In genomic region chr4:57303012-57303751, GRCh38 we compare ENCODE assay signal across 17 cellular contexts.
DNase-seq lines count a peak whose midpoint lies in the region; ATAC-seq, FAIRE-seq and TF ChIP-seq lines count a peak whose summit lies in the region.
"Had no signal": no experiment of that assay in that cellular context is flagged by ENCODE, and none has a peak within 500 bp of the region (broad histone marks: within the 10 kb centered on the region; RNA-seq: fewer than 3 reads in every experiment).

No MANE protein-coding gene starts in this region.

- no peak overlapping the region for H3K4me3 ChIP-seq in HEK293 (ENCODE audit: low read depth, low read length)
- H3K4me3 ChIP-seq: PC-9 had no signal

- TF ChIP-seq CTCF in D721Med (IDR thresholded peaks at IDR 0.05; ENCODE audit: insufficient read depth, missing control alignments) (peak; percentile 25), HEK293 (tag by site-specific recombination; IDR thresholded peaks at IDR 0.05) (0 out of 2 replicates have a peak, but pooled peaks have one; percentile 9)

- CTCF ChIA-PET in HEK293 (lab: Yijun Ruan, JAX): interaction anchor here (0.8 to 2.9 kb wide), 2 partner anchors 112 to 140 kb away, joined by 4 to 18 read pairs; no protein-coding TSS in a partner anchor

- DNase-seq in D721Med (ENCODE audit: insufficient read length, low spot score) (no peak), astrocyte of the hippocampus (ENCODE audit: low read depth, low spot score) (peak; percentile 6), iris pigment epithelial cell (ENCODE audit: low read depth) (peak; percentile 2), NCI-H187 (lab: John Stamatoyannopoulos, UW) (no peak), GF-D8 (lab: John Stamatoyannopoulos, UW) (no peak)
- no peak for DNase-seq in activated CD4-positive, alpha-beta T cell treated with anti-CD3 and anti-CD28 coated beads for 4 hours
- DNase-seq: activated CD4-positive, alpha-beta T cell treated with anti-CD3 and anti-CD28 coated beads for 36 hours; activated naive CD8-positive, alpha-beta T cell treated with anti-CD3 and anti-CD28 coated beads, Interleukin-2, amount 10 ng/mL, durations not matched to agents 7 days and 5 days; erythroblast; stimulated activated CD4-positive, alpha-beta T cell treated with anti-CD3 and anti-CD28 coated beads, Interleukin-1b, Interleukin-23, amount 100 ng/mL, for 48 hours; T-helper 17 cell; trophoblast cell had no signal

- POLR2A ChIA-PET in HEK293 (lab: Yijun Ruan, JAX): no interaction called here

- H3K4me1 ChIP-seq in HEK293 (ENCODE audit: control insufficient read depth, insufficient read depth, low read length): no peaks in the 10 kb centered on the region

- H3K36me3 ChIP-seq in HEK293 (ENCODE audit: control insufficient read depth in 2 of 2, insufficient read depth in 1 of 2, low read length in 2 of 2): no peaks in the 10 kb centered on the region

- H3K27ac ChIP-seq in HEK293 (ENCODE audit: extremely low read depth, low read depth, low read length): no peak overlapping the region
- H3K27ac ChIP-seq: PC-9 had no signal

- no peaks in the 10 kb centered on the region for H3K9me3 ChIP-seq in HEK293 (ENCODE audit: control insufficient read depth, insufficient read depth, low read depth, low read length)

- ATAC-seq in HG02840 (IDR thresholded peaks at IDR 0.05; ENCODE audit: low FRiP score, unreplicated experiment): no peak
- ATAC-seq: activated CD4-positive, alpha-beta T cell treated with anti-CD3 and anti-CD28 coated beads for 36 hours; natural killer cell treated with Interleukin-12 subunit alpha and Interleukin-12 subunit beta and Interleukin-15 and Interleukin-18, amount 100 ng/mL, for 72 hours; T-helper 17 cell had no signal

- FAIRE-seq in D721Med (lab: Jason Lieb, UNC): no peak
- FAIRE-seq: GM12892 had no signal

TF ChIP-seq in HEK293, 187 proteins besides CTCF, POLR2A, EP300 and RAD21:
- TF ChIP-seq ZNF513 (tag by site-specific recombination; IDR thresholded peaks at IDR 0.05) (no peak), ZFP41 (tag by site-specific recombination; IDR thresholded peaks at IDR 0.05; ENCODE audit: borderline replicate concordance) (no peak), SCRT2 (tag by site-specific recombination; IDR thresholded peaks at IDR 0.05) (no peak), ZNF10 (tag by site-specific recombination; IDR thresholded peaks at IDR 0.05) (no peak), ZNF843 (tag by site-specific recombination; IDR thresholded peaks at IDR 0.05) (no peak), ZBTB21 (tag by site-specific recombination; IDR thresholded peaks at IDR 0.05) (no peak), ZNF48 (tag by site-specific recombination; IDR thresholded peaks at IDR 0.05) (no peak), ZNF621 (tag by site-specific recombination; IDR thresholded peaks at IDR 0.05) (no peak), ZNF664 (tag by site-specific recombination; IDR thresholded peaks at IDR 0.05) (no peak), ZNF132 (tag by site-specific recombination; IDR thresholded peaks at IDR 0.05; ENCODE audit: borderline replicate concordance) (no peak), ZNF350 (tag by site-specific recombination; IDR thresholded peaks at IDR 0.05) (no peak), MYNN (tag by site-specific recombination; IDR thresholded peaks at IDR 0.05; ENCODE audit: borderline replicate concordance) (no peak), ZNF292 (tag by site-specific recombination; IDR thresholded peaks at IDR 0.05; ENCODE audit: borderline replicate concordance, low read depth) (no peak), ZNF221 (tag by site-specific recombination; IDR thresholded peaks at IDR 0.05; ENCODE audit: borderline replicate concordance) (no peak), ZSCAN16 (tag by site-specific recombination; IDR thresholded peaks at IDR 0.05) (no peak), TRIM28 (IDR thresholded peaks at IDR 0.05; ENCODE audit: borderline replicate concordance, low read length) (no peak), ZXDB (tag by site-specific recombination; IDR thresholded peaks at IDR 0.05) (no peak), ZNF596 (tag by site-specific recombination; IDR thresholded peaks at IDR 0.05) (no peak), ZNF670 (tag by site-specific recombination; IDR thresholded peaks at IDR 0.05; ENCODE audit: low read depth) (no peak)

Comparison
In these comparisons a context has a peak if more than half of its experiments do, and no peak if none do; other contexts are left out.
1. DNase-seq: peak in astrocyte of the hippocampus (single experiment) and iris pigment epithelial cell (single experiment); none in D721Med (single experiment), NCI-H187 (0 of 2), activated CD4-positive, alpha-beta T cell treated with anti-CD3 and anti-CD28 coated beads for 4 hours (0 of 2) and GF-D8 (single experiment).